ENCODE assay signal across 1 cellular context in the genomic region with DNA sequence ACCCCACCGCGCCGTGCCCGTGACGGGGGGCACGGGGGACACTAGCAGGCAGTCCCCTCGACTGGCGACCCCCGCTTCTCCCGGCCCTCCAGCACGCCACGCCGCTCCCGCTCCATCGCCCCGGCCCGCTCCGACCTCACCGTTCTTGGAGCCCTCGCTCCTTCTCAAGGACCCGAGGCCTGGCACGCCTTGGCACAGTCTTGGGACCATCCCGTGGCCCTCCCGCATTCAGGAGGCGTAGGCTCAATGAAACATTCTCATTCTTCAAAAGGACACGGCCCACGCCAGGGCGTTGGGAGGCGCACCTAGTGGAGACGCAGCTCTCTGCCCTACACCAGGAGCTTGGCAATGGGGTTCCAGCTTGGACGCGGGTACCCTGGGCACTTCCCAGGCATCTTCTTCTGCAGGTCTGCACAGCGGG.
TF ChIP-seq lines count a peak whose summit lies in the region.

No MANE protein-coding gene starts in this region.

TF ChIP-seq in HepG2, 621 proteins besides CTCF, POLR2A, EP300 and RAD21:
- TF ChIP-seq RBAK (CRISPR knock-in tag; IDR thresholded peaks at IDR 0.05) (no peak), HNRNPL (IDR thresholded peaks at IDR 0.05; ENCODE audit: low read depth, low read length) (peak; percentile 86)
